Comparison of ENCODE assay signal across 11 cellular contexts in genomic region chr15:50821476-50821875, GRCh38.
"Had no signal": no experiment of that assay in that cellular context is flagged by ENCODE, and none has a peak within 500 bp of the region (broad histone marks: within the 10 kb centered on the region; RNA-seq: fewer than 3 reads in every experiment).

No MANE protein-coding gene starts in this region.

- ATAC-seq: GM23338, HCT116 had no signal

- H3K4me2 ChIP-seq: GM23338 had no signal

- H3K9me3 Mint-ChIP-seq: GM23338, H9, HFFc6 had no signal

- H3K36me3 ChIP-seq: HAP-1 had no signal

- H3K9ac ChIP-seq: GM23248 had no signal

- H3K27ac Mint-ChIP-seq: GM23338, HFFc6 had no signal

- H3K9me3 ChIP-seq: HAP-1 had no signal

- H3K27ac ChIP-seq: GM23248 had no signal

- H2AFZ ChIP-seq: GM23248, GM23338 had no signal

- DNase-seq: GM23248, GOT3, H7, H9, HCEC 1CT, HFFc6 had no signal

- FAIRE-seq: H1, H54 had no signal

- H3K4me3 ChIP-seq: GM23248, GM23338, HAP-1 had no signal

- H3K4me3 Mint-ChIP-seq: GM23338, H9, HFFc6 had no signal
